16 cellular contexts compared by ENCODE assay signal in genomic region chr7:68629-69028, GRCh38.
DNase-seq lines count a peak whose midpoint lies in the region; ATAC-seq, FAIRE-seq and TF ChIP-seq lines count a peak whose summit lies in the region.
"Had no signal": no experiment of that assay in that cellular context is flagged by ENCODE, and none has a peak within 500 bp of the region (broad histone marks: within the 10 kb centered on the region; RNA-seq: fewer than 3 reads in every experiment).

No MANE protein-coding gene starts in this region.

- H3K4me1 ChIP-seq in right lobe of liver, result no peaks in the 10 kb centered on the region
- H3K4me1 ChIP-seq: colonic mucosa had no signal

- no peak overlapping the region for H3K27ac ChIP-seq in right lobe of liver
- H3K27ac ChIP-seq: colonic mucosa had no signal

- 90% methylated on average over 7 of the region's 17 CpGs for WGBS in right lobe of liver (ENCODE audit: insufficient coverage, low coverage, low lambda C conversion rate, missing lambda C conversion rate)

- TF ChIP-seq POLR2A in right lobe of liver (IDR thresholded peaks at IDR 0.05), result no peak

- FAIRE-seq in bronchial epithelial cell (lab: Jason Lieb, UNC), result peak; percentile 52

- peak; percentile 24 for TF ChIP-seq CTCF in AG10803 (conservative IDR thresholded peaks at IDR 0.05; ENCODE audit: low read length)
- peak; percentile 17 for TF ChIP-seq CTCF in HFF-Myc (IDR thresholded peaks at IDR 0.05; ENCODE audit: low read depth, low read length, missing control alignments)
- no peak for TF ChIP-seq CTCF in bronchial epithelial cell (IDR thresholded peaks at IDR 0.05; ENCODE audit: insufficient read depth, low read length, severe bottlenecking)
- no peak for TF ChIP-seq CTCF in right lobe of liver (IDR thresholded peaks at IDR 0.05)

- ATAC-seq in right lobe of liver (no peak), HG02973 (IDR thresholded peaks at IDR 0.05; ENCODE audit: unreplicated experiment) (no peak), GM21423 (IDR thresholded peaks at IDR 0.05; ENCODE audit: unreplicated experiment) (no peak)
- ATAC-seq: T-helper 17 cell had no signal

- H3K27me3 ChIP-seq in bronchial epithelial cell (ENCODE audit: control insufficient read depth, insufficient read depth, low read length) (peaks cover 5% of the 10 kb centered on the region), right lobe of liver (no peaks in the 10 kb centered on the region)
- H3K27me3 ChIP-seq: colonic mucosa had no signal

- DNase-seq in AG10803 (ENCODE audit: low read depth), result peak; percentile 31
- no peak for DNase-seq in HFF-Myc (ENCODE audit: extremely low read depth, low read depth)
- DNase-seq in bronchial epithelial cell (ENCODE audit: low read depth), result no peak
- DNase-seq in right lobe of liver, result peak in 2 of 3 donors; percentile 11 to 28
- DNase-seq in LoVo (ENCODE audit: low spot score), result no peak
- DNase-seq in retina, result no peak
- DNase-seq: activated naive CD4-positive, alpha-beta T cell; CD4-positive, alpha-beta memory T cell; colonic mucosa; NCI-H1930; occipital lobe; stimulated activated CD4-positive, alpha-beta T cell treated with anti-CD3 and anti-CD28 coated beads, Interleukin-4, amount 100 ng/mL, for 1 hour; stimulated activated naive CD4-positive, alpha-beta T cell; T-helper 17 cell had no signal

- intact Hi-C loops in right lobe of liver (cut with DNase I), result no loop called here

- H3K9me3 ChIP-seq in right lobe of liver, result no peaks in the 10 kb centered on the region
- H3K9me3 ChIP-seq: colonic mucosa had no signal

- H3K4me3 ChIP-seq in AG10803 (ENCODE audit: low read length) (no peak overlapping the region), HFF-Myc (replicated peaks; ENCODE audit: low read depth, low read length) (no peak overlapping the region), bronchial epithelial cell (ENCODE audit: low read depth, low read length) (no peak overlapping the region), right lobe of liver (no peak overlapping the region)
- H3K4me3 ChIP-seq: colonic mucosa had no signal

- H3K36me3 ChIP-seq in bronchial epithelial cell (ENCODE audit: control insufficient read depth, insufficient read depth, low read length), result no peaks in the 10 kb centered on the region
- no peaks in the 10 kb centered on the region for H3K36me3 ChIP-seq in right lobe of liver
- H3K36me3 ChIP-seq: colonic mucosa had no signal

Comparison
In these comparisons a context has a peak if more than half of its experiments do, and no peak if none do; other contexts are left out.
1. DNase-seq: peak in AG10803 (single experiment) and right lobe of liver (2 of 3); none in HFF-Myc (single experiment), bronchial epithelial cell (single experiment), LoVo (single experiment) and retina (single experiment).
2. CTCF ChIP-seq: peak in AG10803 (single experiment) and HFF-Myc (single experiment); none in bronchial epithelial cell (single experiment) and right lobe of liver (0 of 4).